Comparison of ENCODE assay signal across 9 cellular contexts in genomic region chr19:10118960-10119359, GRCh38. TPM values are rescaled to one million over a fixed set of nuclear protein-coding genes. Genes with fewer than 3 reads are reported as not detected.
A peak's percentile ranks its signal among the peaks of the same experiment; 100 is the strongest.
DNase-seq lines count a peak whose midpoint lies in the region; ATAC-seq, FAIRE-seq and TF ChIP-seq lines count a peak whose summit lies in the region.
"Had no signal": no experiment of that assay in that cellular context is flagged by ENCODE, and none has a peak within 500 bp of the region (broad histone marks: within the 10 kb centered on the region; RNA-seq: fewer than 3 reads in every experiment).

No MANE protein-coding gene starts in this region.

- FAIRE-seq in frontal cortex (lab: Jason Lieb, UNC): no peak
- FAIRE-seq: islet of Langerhans had no signal

- DNase-seq in ELR (ENCODE audit: low read depth) (peak; percentile 43), RPMI7951 (ENCODE audit: low read depth) (peak; percentile 25), epithelial cell of proximal tubule (ENCODE audit: low read depth) (no peak), posterior vena cava (ENCODE audit: low spot score) (peak; percentile 72), frontal cortex (ENCODE audit: low spot score in 2 of 2) (no peak)

- H3K4me3 ChIP-seq in epithelial cell of proximal tubule (ENCODE audit: low read depth, low read length): peak overlapping the region; percentile 97

- no peak for TF ChIP-seq CTCF in epithelial cell of proximal tubule (conservative IDR thresholded peaks at IDR 0.05; ENCODE audit: low read depth, low read length)

- ATAC-seq in GM21723 (IDR thresholded peaks at IDR 0.05; ENCODE audit: unreplicated experiment) (no peak), GM18858 (IDR thresholded peaks at IDR 0.05; ENCODE audit: unreplicated experiment) (no peak)
- ATAC-seq in activated CD4-positive, CD25-positive, alpha-beta regulatory T cell treated with anti-CD3 and anti-CD28 coated beads, Interleukin-2, amount 50 U/mL, for 24 hours: no peak

- intact Hi-C loops in posterior vena cava (cut with DNase I): loop anchor here (10.0 kb wide), 1 partner anchor 126 kb away; no protein-coding TSS in a partner anchor

RNA-seq across cellular contexts. Expression of gene EIF3G, which starts 0.7 kb away (rescaled TPM):
- total RNA-seq in RPMI7951 (2014; rRNA removed; shearing (Covaris generic)): 264 and 284 TPM in 2 replicates
- total RNA-seq in epithelial cell of proximal tubule (229 and 283 TPM in 2 replicates), posterior vena cava (100 to 1,000 TPM; 140 to 157 TPM), frontal cortex (108 TPM)

RNA-seq across cellular contexts. Expression of gene P2RY11, which starts 7.5 kb away (rescaled TPM):
- total RNA-seq in RPMI7951 (2014; rRNA removed; shearing (Covaris generic)): 1.1 and 1.2 TPM in 2 replicates
- total RNA-seq in epithelial cell of proximal tubule (2.0 and 4.5 TPM in 2 replicates), posterior vena cava (1 to 10 TPM; 6.3 to 6.5 TPM), frontal cortex (4.1 TPM)

RNA-seq across cellular contexts. Expression of gene PPAN, which starts 12.8 kb away (rescaled TPM):
- 17.8 and 19.3 TPM in 2 replicates for total RNA-seq in RPMI7951 (2014; rRNA removed; shearing (Covaris generic))
- total RNA-seq in epithelial cell of proximal tubule: 38.1 and 59.6 TPM in 2 replicates
- 10 to 100 TPM; 21.9 to 27.8 TPM for total RNA-seq in posterior vena cava
- total RNA-seq in frontal cortex: 15.1 TPM

RNA-seq across cellular contexts. Expression of gene ANGPTL6, which starts 16.5 kb away (rescaled TPM):
- total RNA-seq in RPMI7951 (2014; rRNA removed; shearing (Covaris generic)): 0.98 TPM in 1 of 2 replicates, not detected in the other
- total RNA-seq in epithelial cell of proximal tubule (0.22 and 0.23 TPM in 2 replicates), posterior vena cava (not detected), frontal cortex (not detected)

RNA-seq across cellular contexts. Expression of gene SHFL, which starts 32.8 kb away (rescaled TPM):
- 15.6 and 21.9 TPM in 2 replicates for total RNA-seq in RPMI7951 (2014; rRNA removed; shearing (Covaris generic))
- total RNA-seq in epithelial cell of proximal tubule (10.3 and 28.7 TPM in 2 replicates), posterior vena cava (10 to 100 TPM; 21.7 to 26.0 TPM), frontal cortex (3.3 TPM)

Comparison
In these comparisons a context has a peak if more than half of its experiments do, and no peak if none do; other contexts are left out.
1. DNase-seq: peak in ELR (single experiment), RPMI7951 (single experiment) and posterior vena cava (single experiment); none in epithelial cell of proximal tubule (single experiment) and frontal cortex (0 of 2).